ENCODE assay signal across 8 cellular contexts in genomic region chr17:69335018-69335417, GRCh38. TPM values are rescaled to one million over a fixed set of nuclear protein-coding genes. Genes with fewer than 3 reads are reported as not detected.
DNase-seq lines count a peak whose midpoint lies in the region; ATAC-seq and TF ChIP-seq lines count a peak whose summit lies in the region.

No MANE protein-coding gene starts in this region.

- H3K9me2 ChIP-seq in Karpas-422 (replicated peaks; ENCODE audit: insufficient read depth, low read length): no peaks in the 10 kb centered on the region

- H3K9ac ChIP-seq in Karpas-422 (ENCODE audit: low read length): no peak overlapping the region

- 0 out of 2 replicates have a peak, but pooled peaks cover 3% of the 10 kb centered on the region for H3K9me3 ChIP-seq in Karpas-422 (ENCODE audit: low read length)

- peaks cover 2% of the 10 kb centered on the region for H3K4me1 Mint-ChIP-seq in mesothelial cell of epicardium

- H3K27me3 Mint-ChIP-seq in mesothelial cell of epicardium (ENCODE audit: low read depth): peaks cover 13% of the 10 kb centered on the region

- peaks cover 13% of the 10 kb centered on the region for H3K9me3 Mint-ChIP-seq in mesothelial cell of epicardium

- H3K4me2 ChIP-seq in Karpas-422 (ENCODE audit: low read depth, low read length, poor library complexity, severe bottlenecking): peak overlapping the region; percentile 53

- no peak overlapping the region for H3K4me3 Mint-ChIP-seq in mesothelial cell of epicardium

- no peak overlapping the region for H3K27ac Mint-ChIP-seq in mesothelial cell of epicardium

- no peak overlapping the region for H2AFZ ChIP-seq in Karpas-422 (ENCODE audit: low read length)

- peaks cover 15% of the 10 kb centered on the region for H3K4me1 ChIP-seq in Karpas-422 (ENCODE audit: low read length)

- H3K36me3 ChIP-seq in Karpas-422 (ENCODE audit: insufficient read depth, low read length): no peaks in the 10 kb centered on the region
- no peaks in the 10 kb centered on the region for H3K36me3 ChIP-seq in brain microvascular endothelial cell (replicated peaks)

- DNase-seq in GM12864 (ENCODE audit: low read depth) (no peak), Karpas-422 (peak; percentile 83), brain microvascular endothelial cell (no peak), midbrain (lab: John Stamatoyannopoulos, UW) (peak; percentile 5), mesothelial cell of epicardium (ENCODE audit: low spot score in 2 of 2, unreplicated experiment in 2 of 2) (no peak), NCI-H2029 (lab: John Stamatoyannopoulos, UW) (no peak)
- no peak for DNase-seq in activated CD8-positive, alpha-beta memory T cell treated with anti-CD3 and anti-CD28 coated beads, Interleukin-2, amount 50 U/mL, for 4 hours

- TF ChIP-seq CTCF in GM12864 (IDR thresholded peaks at IDR 0.05; ENCODE audit: low read depth, low read length, missing control alignments) (peak; percentile 33), brain microvascular endothelial cell (IDR thresholded peaks at IDR 0.05; ENCODE audit: low read depth, low read length, missing control alignments) (peak; percentile 29), mesothelial cell of epicardium (IDR thresholded peaks at IDR 0.05; ENCODE audit: unreplicated experiment) (no peak)

- H3K27me3 ChIP-seq in Karpas-422 (ENCODE audit: low read length): no peaks in the 10 kb centered on the region
- H3K27me3 ChIP-seq in brain microvascular endothelial cell (replicated peaks): no peaks in the 10 kb centered on the region

- no peaks in the 10 kb centered on the region for H4K20me1 ChIP-seq in Karpas-422 (ENCODE audit: insufficient read depth, low read depth, low read length)

- ATAC-seq in HG03520 (IDR thresholded peaks at IDR 0.05; ENCODE audit: unreplicated experiment): no peak

- in situ Hi-C loops in brain microvascular endothelial cell (cut with HindIII; ENCODE audit: low pct_ligation_motif_present, low sequenced_read_pairs): no loop called here

- H3K79me2 ChIP-seq in Karpas-422 (ENCODE audit: low read length): no peaks in the 10 kb centered on the region

- H3K27ac ChIP-seq in Karpas-422 (ENCODE audit: low read length) (no peak overlapping the region), brain microvascular endothelial cell (no peak overlapping the region)

- H3K4me3 ChIP-seq in GM12864 (ENCODE audit: low read depth, low read length): no peak overlapping the region
- peak overlapping the region; percentile 20; the same call in 1 of the 2 replicates for H3K4me3 ChIP-seq in Karpas-422 (ENCODE audit: low read length)
- H3K4me3 ChIP-seq in brain microvascular endothelial cell (ENCODE audit: low read depth, low read length): no peak overlapping the region

- H3K36me3 Mint-ChIP-seq in mesothelial cell of epicardium: peaks cover 3% of the 10 kb centered on the region

RNA-seq across cellular contexts. Expression of gene ABCA5, which starts 8.1 kb away (rescaled TPM):
- 9.8 and 19.4 TPM in 2 replicates for total RNA-seq in Karpas-422 (2014; rRNA removed; shearing (Covaris generic); ENCODE audit: low replicate concordance)
- total RNA-seq in mesothelial cell of epicardium: 12.5 to 13.9 TPM (median 13.1 TPM) in 3 replicates

Comparison
In these comparisons a context has a peak if more than half of its experiments do, and no peak if none do; other contexts are left out.
1. DNase-seq: peak in Karpas-422 (single experiment) and midbrain (single experiment); none in GM12864 (single experiment), brain microvascular endothelial cell (single experiment), mesothelial cell of epicardium (0 of 2), activated CD8-positive, alpha-beta memory T cell treated with anti-CD3 and anti-CD28 coated beads, Interleukin-2, amount 50 U/mL, for 4 hours (single experiment) and NCI-H2029 (single experiment).